Comparison of ENCODE assay signal across 1 cellular context in the genomic region with DNA sequence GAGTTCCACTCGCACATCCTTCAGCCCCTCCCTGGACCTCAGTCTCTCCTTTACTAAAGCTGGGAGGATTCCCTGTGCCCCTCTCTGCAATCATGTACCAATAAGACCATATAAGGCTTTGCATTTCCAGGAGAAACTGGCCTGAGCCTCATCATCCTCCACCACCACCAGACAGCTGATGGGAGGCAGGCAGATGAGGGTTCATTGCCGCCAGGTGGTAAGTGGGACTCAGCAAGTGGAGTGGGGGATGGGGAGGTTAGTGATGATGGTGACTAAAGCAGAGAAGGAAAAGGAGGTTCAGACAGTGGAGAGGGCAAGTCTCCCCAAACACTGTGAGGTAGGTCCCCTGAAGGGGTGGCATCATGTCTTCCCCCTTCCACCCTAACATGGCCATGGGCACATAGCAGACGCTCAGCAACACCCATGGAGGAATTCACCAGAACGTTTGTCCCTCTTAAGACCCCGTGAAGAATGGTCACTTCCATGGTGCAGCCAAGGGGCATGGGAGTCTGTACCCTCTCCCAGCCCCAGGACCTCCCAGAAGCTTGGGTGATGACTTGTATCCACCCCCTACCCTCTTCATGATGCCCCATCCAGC.
TF ChIP-seq lines count a peak whose summit lies in the region.

No MANE protein-coding gene starts in this region.

TF ChIP-seq in A549, 52 proteins besides CTCF, POLR2A, EP300 and RAD21:
- TF ChIP-seq SMC3 (IDR thresholded peaks at IDR 0.05): no peak
- TF ChIP-seq, protein P1, sequence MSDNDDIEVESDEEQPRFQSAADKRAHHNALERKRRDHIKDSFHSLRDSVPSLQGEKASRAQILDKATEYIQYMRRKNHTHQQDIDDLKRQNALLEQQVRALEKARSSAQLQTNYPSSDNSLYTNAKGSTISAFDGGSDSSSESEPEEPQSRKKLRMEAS (IDR thresholded peaks at IDR 0.05): no peak
- TF ChIP-seq, protein P2, sequence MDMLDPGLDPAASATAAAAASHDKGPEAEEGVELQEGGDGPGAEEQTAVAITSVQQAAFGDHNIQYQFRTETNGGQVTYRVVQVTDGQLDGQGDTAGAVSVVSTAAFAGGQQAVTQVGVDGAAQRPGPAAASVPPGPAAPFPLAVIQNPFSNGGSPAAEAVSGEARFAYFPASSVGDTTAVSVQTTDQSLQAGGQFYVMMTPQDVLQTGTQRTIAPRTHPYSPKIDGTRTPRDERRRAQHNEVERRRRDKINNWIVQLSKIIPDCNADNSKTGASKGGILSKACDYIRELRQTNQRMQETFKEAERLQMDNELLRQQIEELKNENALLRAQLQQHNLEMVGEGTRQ (IDR thresholded peaks at IDR 0.05): no peak
- no peak for TF ChIP-seq HOXB5 (CRISPR knock-in tag; IDR thresholded peaks at IDR 0.05)
- TF ChIP-seq, protein P3, sequence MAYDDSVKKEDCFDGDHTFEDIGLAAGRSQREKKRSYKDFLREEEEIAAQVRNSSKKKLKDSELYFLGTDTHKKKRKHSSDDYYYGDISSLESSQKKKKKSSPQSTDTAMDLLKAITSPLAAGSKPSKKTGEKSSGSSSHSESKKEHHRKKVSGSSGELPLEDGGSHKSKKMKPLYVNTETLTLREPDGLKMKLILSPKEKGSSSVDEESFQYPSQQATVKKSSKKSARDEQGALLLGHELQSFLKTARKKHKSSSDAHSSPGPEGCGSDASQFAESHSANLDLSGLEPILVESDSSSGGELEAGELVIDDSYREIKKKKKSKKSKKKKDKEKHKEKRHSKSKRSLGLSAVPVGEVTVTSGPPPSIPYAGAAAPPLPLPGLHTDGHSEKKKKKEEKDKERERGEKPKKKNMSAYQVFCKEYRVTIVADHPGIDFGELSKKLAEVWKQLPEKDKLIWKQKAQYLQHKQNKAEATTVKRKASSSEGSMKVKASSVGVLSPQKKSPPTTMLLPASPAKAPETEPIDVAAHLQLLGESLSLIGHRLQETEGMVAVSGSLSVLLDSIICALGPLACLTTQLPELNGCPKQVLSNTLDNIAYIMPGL (CRISPR knock-in tag; IDR thresholded peaks at IDR 0.05; ENCODE audit: borderline replicate concordance): no peak
- no peak for TF ChIP-seq ESRRA (IDR thresholded peaks at IDR 0.05; ENCODE audit: borderline replicate concordance, low read length)
- TF ChIP-seq, protein P4, sequence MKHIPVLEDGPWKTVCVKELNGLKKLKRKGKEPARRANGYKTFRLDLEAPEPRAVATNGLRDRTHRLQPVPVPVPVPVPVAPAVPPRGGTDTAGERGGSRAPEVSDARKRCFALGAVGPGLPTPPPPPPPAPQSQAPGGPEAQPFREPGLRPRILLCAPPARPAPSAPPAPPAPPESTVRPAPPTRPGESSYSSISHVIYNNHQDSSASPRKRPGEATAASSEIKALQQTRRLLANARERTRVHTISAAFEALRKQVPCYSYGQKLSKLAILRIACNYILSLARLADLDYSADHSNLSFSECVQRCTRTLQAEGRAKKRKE (CRISPR knock-in tag; IDR thresholded peaks at IDR 0.05; ENCODE audit: low read depth): no peak
- no peak for TF ChIP-seq KDM5A (IDR thresholded peaks at IDR 0.05)
- TF ChIP-seq MYC (IDR thresholded peaks at IDR 0.05; ENCODE audit: borderline replicate concordance, low read length): no peak
- TF ChIP-seq, protein P5, sequence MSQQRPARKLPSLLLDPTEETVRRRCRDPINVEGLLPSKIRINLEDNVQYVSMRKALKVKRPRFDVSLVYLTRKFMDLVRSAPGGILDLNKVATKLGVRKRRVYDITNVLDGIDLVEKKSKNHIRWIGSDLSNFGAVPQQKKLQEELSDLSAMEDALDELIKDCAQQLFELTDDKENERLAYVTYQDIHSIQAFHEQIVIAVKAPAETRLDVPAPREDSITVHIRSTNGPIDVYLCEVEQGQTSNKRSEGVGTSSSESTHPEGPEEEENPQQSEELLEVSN (IDR thresholded peaks at IDR 0.05; ENCODE audit: borderline replicate concordance, low read depth): no peak
- no peak for TF ChIP-seq NPAS2 (CRISPR knock-in tag; IDR thresholded peaks at IDR 0.05; ENCODE audit: borderline replicate concordance)
- no peak for TF ChIP-seq MAFK (IDR thresholded peaks at IDR 0.05; ENCODE audit: partially characterized antibody)
- no peak for TF ChIP-seq MAZ (IDR thresholded peaks at IDR 0.05; ENCODE audit: borderline replicate concordance, low read depth, low read length)
